Comparison of ENCODE assay signal across 1 cellular context in genomic region chr15:40051616-40052415, GRCh38.
TF ChIP-seq lines count a peak whose summit lies in the region.

No MANE protein-coding gene starts in this region.

TF ChIP-seq in H1, 55 proteins besides CTCF, POLR2A, EP300 and RAD21:
- TF ChIP-seq POU5F1 (IDR thresholded peaks at IDR 0.05; ENCODE audit: low read depth, low read length) (no peak), CTBP2 (IDR thresholded peaks at IDR 0.05; ENCODE audit: borderline replicate concordance, insufficient read depth, insufficient read length, low read length) (no peak), CBX8 (IDR thresholded peaks at IDR 0.05; ENCODE audit: borderline replicate concordance, low read depth, low read length) (no peak), SP2 (IDR thresholded peaks at IDR 0.05; ENCODE audit: low read length) (no peak), SUZ12 (IDR thresholded peaks at IDR 0.05; ENCODE audit: low read length) (no peak), EZH2 (IDR thresholded peaks at IDR 0.05; ENCODE audit: low read depth, low read length, severe bottlenecking) (no peak), HDAC6 (IDR thresholded peaks at IDR 0.05; ENCODE audit: low read depth, low read length) (no peak), CREB1 (IDR thresholded peaks at IDR 0.05) (no peak), TCF12 (IDR thresholded peaks at IDR 0.05; ENCODE audit: low read depth, low read length) (no peak)
- TF ChIP-seq, protein P1, sequence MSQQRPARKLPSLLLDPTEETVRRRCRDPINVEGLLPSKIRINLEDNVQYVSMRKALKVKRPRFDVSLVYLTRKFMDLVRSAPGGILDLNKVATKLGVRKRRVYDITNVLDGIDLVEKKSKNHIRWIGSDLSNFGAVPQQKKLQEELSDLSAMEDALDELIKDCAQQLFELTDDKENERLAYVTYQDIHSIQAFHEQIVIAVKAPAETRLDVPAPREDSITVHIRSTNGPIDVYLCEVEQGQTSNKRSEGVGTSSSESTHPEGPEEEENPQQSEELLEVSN (IDR thresholded peaks at IDR 0.05): no peak
